Comparison of ENCODE assay signal across 10 cellular contexts in the genomic region with DNA sequence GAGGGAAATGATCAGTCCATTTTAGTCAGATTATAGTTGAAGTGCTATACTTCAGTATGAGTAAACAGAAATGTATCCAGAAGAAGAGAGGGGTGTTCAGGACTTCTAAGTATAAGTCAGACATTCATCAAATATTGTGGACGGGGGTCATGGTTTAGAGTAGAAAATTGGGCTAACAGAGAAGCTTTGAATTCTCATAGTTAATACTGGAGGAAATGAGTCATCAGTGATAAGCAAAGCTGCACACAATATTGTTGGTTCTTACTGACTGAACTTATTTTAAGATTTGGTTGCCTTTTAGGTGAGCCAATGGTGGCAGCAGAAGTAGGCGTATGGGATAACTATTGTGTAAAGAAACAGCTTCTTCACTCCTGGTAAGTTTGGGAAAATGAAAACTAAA. TPM values are rescaled to one million over a fixed set of nuclear protein-coding genes. Genes with fewer than 3 reads are reported as not detected.
DNase-seq lines count a peak whose midpoint lies in the region; ATAC-seq and TF ChIP-seq lines count a peak whose summit lies in the region.
"Had no signal": no experiment of that assay in that cellular context is flagged by ENCODE, and none has a peak within 500 bp of the region (broad histone marks: within the 10 kb centered on the region; RNA-seq: fewer than 3 reads in every experiment).

No MANE protein-coding gene starts in this region.

- DNase-seq in activated effector memory CD4-positive, alpha-beta T cell treated with anti-CD3 and anti-CD28 coated beads, Interleukin-2, amount 50 U/mL, for 16 hours = peak; percentile 4
- no peak for DNase-seq in activated effector memory CD4-positive, alpha-beta T cell treated with Interleukin-2 at 50 U/mL for 16 hours
- DNase-seq in epithelial cell of prostate (ENCODE audit: low read depth, low spot score) = no peak
- no peak for DNase-seq in stimulated activated naive CD8-positive, alpha-beta T cell treated with anti-CD3 and anti-CD28 coated beads, Interleukin-15, Interleukin-2, amounts not matched to agents 100 U/mL and 50 U/mL, for 24 hours
- DNase-seq in suprapubic skin (ENCODE audit: low spot score in 2 of 2) = no peak
- no peak for DNase-seq in dedifferentiated amniotic fluid mesenchymal stem cell (ENCODE audit: extremely low spot score)
- DNase-seq: substantia nigra had no signal

- peaks cover 17% of the 10 kb centered on the region for H3K4me1 ChIP-seq in suprapubic skin

- no peaks in the 10 kb centered on the region for H3K9me3 ChIP-seq in SU-DHL-6 (ENCODE audit: insufficient read depth, low read length)
- H3K9me3 ChIP-seq in suprapubic skin = no peaks in the 10 kb centered on the region
- H3K9me3 ChIP-seq: right lobe of liver had no signal

- H4K20me1 ChIP-seq in SU-DHL-6 (ENCODE audit: low read depth, low read length) = peaks cover 8% of the 10 kb centered on the region; the same call in 1 of the 2 replicates

- TF ChIP-seq EP300 in suprapubic skin (IDR thresholded peaks at IDR 0.05) = no peak

- TF ChIP-seq CTCF in SU-DHL-6 (IDR thresholded peaks at IDR 0.05; ENCODE audit: insufficient read depth, low read length, poor library complexity, severe bottlenecking) (no peak), suprapubic skin (IDR thresholded peaks at IDR 0.05) (no peak)

- H3K79me2 ChIP-seq in SU-DHL-6 (ENCODE audit: insufficient read depth, low read length) = peaks cover 40% of the 10 kb centered on the region

- ATAC-seq in stimulated activated naive CD8-positive, alpha-beta T cell treated with anti-CD3 and anti-CD28 coated beads, Interleukin-15, Interleukin-2, amounts not matched to agents 100 U/mL and 50 U/mL, for 24 hours = peak; percentile 25
- no peak for ATAC-seq in HG02678 (IDR thresholded peaks at IDR 0.05; ENCODE audit: unreplicated experiment)
- ATAC-seq: right lobe of liver had no signal

- H3K4me3 ChIP-seq in SU-DHL-6 (ENCODE audit: insufficient read depth, low read length, poor library complexity, severe bottlenecking) = no peak overlapping the region
- H3K4me3 ChIP-seq in suprapubic skin = no peak overlapping the region
- H3K4me3 ChIP-seq: right lobe of liver had no signal

- TF ChIP-seq POLR2A in suprapubic skin (IDR thresholded peaks at IDR 0.05) = no peak

- no peak overlapping the region for H2AFZ ChIP-seq in SU-DHL-6 (ENCODE audit: low read depth, low read length, severe bottlenecking)

- WGBS in suprapubic skin = 90% methylated on average over 2 of the region's 2 CpGs

- no peak overlapping the region for H3K4me2 ChIP-seq in SU-DHL-6 (ENCODE audit: low read depth, low read length, poor library complexity, severe bottlenecking)

- no peaks in the 10 kb centered on the region for H3K27me3 ChIP-seq in SU-DHL-6 (ENCODE audit: low read length)
- H3K27me3 ChIP-seq in suprapubic skin = no peaks in the 10 kb centered on the region
- H3K27me3 ChIP-seq: right lobe of liver had no signal

- H3K27ac ChIP-seq in SU-DHL-6 (ENCODE audit: low read depth, low read length) (peak overlapping the region; percentile 75; the same call in 1 of the 2 replicates), epithelial cell of prostate (peak overlapping the region; percentile 85), suprapubic skin (no peak overlapping the region)

- H3K36me3 ChIP-seq in SU-DHL-6 (ENCODE audit: low read length) (peaks cover 58% of the 10 kb centered on the region), suprapubic skin (peaks cover 56% of the 10 kb centered on the region)

- no peak overlapping the region for H3K9ac ChIP-seq in SU-DHL-6 (ENCODE audit: low read length)

- H3F3A ChIP-seq in SU-DHL-6 (ENCODE audit: insufficient read depth) = peaks cover 63% of the 10 kb centered on the region

- no peaks in the 10 kb centered on the region for H3K9me2 ChIP-seq in SU-DHL-6 (replicated peaks; ENCODE audit: insufficient read depth, low read length)

RNA-seq across cellular contexts. Expression of a gene that starts 1.7 kb away (rescaled TPM):
- 100 to 1,000 TPM in 2 of 4 donors, 10 to 100 TPM in 2; 93.4 to 134 (median 113) TPM for total RNA-seq in suprapubic skin

RNA-seq across cellular contexts. Expression of a gene that starts 10.8 kb away (rescaled TPM):
- total RNA-seq in suprapubic skin = 10 to 100 TPM; 80.6 to 97.4 (median 88.8) TPM

RNA-seq across cellular contexts. Expression of a gene that starts 11.1 kb away (rescaled TPM):
- total RNA-seq in suprapubic skin = 10 to 100 TPM in 3 of 4 donors, 1 to 10 TPM in 1; 4.1 to 19.2 (median 14.1) TPM

RNA-seq across cellular contexts. Expression of a gene that starts 30.4 kb away (rescaled TPM):
- 1 to 10 TPM in 3 of 4 donors, under 1 TPM in 1; 0.64 to 5.2 (median 2.5) TPM for total RNA-seq in suprapubic skin

RNA-seq across cellular contexts. Expression of a gene that starts 43.9 kb away (rescaled TPM):
- 100 to 1,000 TPM; 192 to 382 (median 301) TPM for total RNA-seq in suprapubic skin
